1 cellular context compared by ENCODE assay signal in the genomic region with DNA sequence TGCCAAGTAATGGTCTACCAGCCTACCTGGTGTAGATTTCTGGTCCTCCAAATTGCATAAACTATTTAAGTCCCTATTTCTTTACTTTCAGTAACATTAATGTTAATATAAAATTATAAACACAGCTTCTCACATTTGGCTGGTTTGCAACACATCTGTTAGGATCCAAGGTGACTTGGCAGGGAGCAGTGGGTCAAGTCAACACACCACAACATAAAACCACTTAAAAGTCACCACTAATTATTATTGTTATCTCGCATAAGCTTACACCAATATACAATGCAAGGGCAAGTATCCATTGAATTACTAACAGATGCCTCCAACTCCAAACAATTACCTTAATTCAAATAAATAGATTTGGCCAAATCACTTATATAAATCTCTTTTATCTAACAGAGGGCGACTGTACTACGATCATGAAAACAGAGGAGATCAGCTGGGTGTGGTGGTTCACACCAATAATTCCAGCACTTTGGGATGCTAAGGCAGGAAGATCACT.
TF ChIP-seq lines count a peak whose summit lies in the region.

No MANE protein-coding gene starts in this region.

TF ChIP-seq in liver, 16 proteins besides CTCF, POLR2A, EP300 and RAD21:
- no peak for TF ChIP-seq ZBTB33 (IDR thresholded peaks at IDR 0.05)
- no peak for TF ChIP-seq TAF1 (conservative IDR thresholded peaks at IDR 0.05)
- TF ChIP-seq HNF4A (conservative IDR thresholded peaks at IDR 0.05) = peak in 1 of 2 donors; percentile 36
- TF ChIP-seq FOXA1 (IDR thresholded peaks at IDR 0.05) = peak; percentile 4
